ENCODE assay signal across 17 cellular contexts in the genomic region with DNA sequence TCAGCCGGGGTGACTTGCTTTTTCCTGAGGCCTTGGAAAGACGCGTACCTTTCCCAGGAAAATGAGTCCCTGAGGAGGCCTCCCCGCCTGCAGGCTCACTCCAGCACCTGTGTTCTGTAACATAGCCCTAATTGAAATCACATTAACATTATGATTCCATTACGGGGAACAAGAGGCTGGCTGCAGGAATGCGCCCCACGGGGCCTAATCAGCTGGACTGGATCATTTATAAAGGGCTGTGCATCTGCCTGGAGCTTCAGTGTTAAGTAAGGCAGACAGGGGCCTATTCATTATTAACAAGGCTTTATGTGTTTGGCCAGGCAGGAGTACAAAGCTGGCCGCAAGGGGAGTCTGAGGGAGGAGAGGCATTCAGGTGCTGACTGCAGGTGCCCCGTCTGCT.
"Had no signal": no experiment of that assay in that cellular context is flagged by ENCODE, and none has a peak within 500 bp of the region (broad histone marks: within the 10 kb centered on the region; RNA-seq: fewer than 3 reads in every experiment).

No MANE protein-coding gene starts in this region.

- ATAC-seq: activated CD8-positive, alpha-beta T cell treated with anti-CD3 and anti-CD28 coated beads, Interleukin-2, amount 10 ng/mL, durations not matched to agents 7 days and 5 days; gastroesophageal sphincter; naive thymus-derived CD8-positive, alpha-beta T cell; stimulated activated naive B cell treated with anti-CD40 and anti-IgM and Interleukin-4, amounts not matched to agents 10 μg/mL and 1 μg/mL and 100 μg/mL, for 72 hours; upper lobe of right lung had no signal

- H3K9me3 Mint-ChIP-seq: activated T-cell treated with anti-CD3 and anti-CD28 coated beads, Interleukin-2, amount 50 U/mL, for 24 hours; activated T-helper 2 cell treated with anti-CD3 and anti-CD28 coated beads, Interferon-gamma antibody, Interleukin-2, Interleukin-4, amounts not matched to agents 10 μg/mL and 5 μg/mL and 100 μg/mL, durations not matched to agents 14 hours and 24 hours and 36 hours; stimulated activated naive B cell treated with anti-CD40 and anti-IgM and Interleukin-4, amounts not matched to agents 10 μg/mL and 1 μg/mL and 100 μg/mL, for 72 hours had no signal

- H3K36me3 Mint-ChIP-seq: immature natural killer cell; naive thymus-derived CD8-positive, alpha-beta T cell; stimulated activated naive B cell treated with anti-CD40 and anti-IgM and Interleukin-4, amounts not matched to agents 10 μg/mL and 1 μg/mL and 100 μg/mL, for 72 hours had no signal

- H3K27me3 Mint-ChIP-seq: activated naive CD8-positive, alpha-beta T cell treated with anti-CD3 and anti-CD28 coated beads, Interleukin-2, amount 10 ng/mL, durations not matched to agents 7 days and 5 days; activated T-cell treated with anti-CD3 and anti-CD28 coated beads, Interleukin-2, amount 50 U/mL, for 24 hours; naive thymus-derived CD8-positive, alpha-beta T cell had no signal

- H3K4me3 Mint-ChIP-seq: activated CD4-positive, alpha-beta T cell treated with anti-CD3 and anti-CD28 coated beads, Interleukin-2, amount 10 ng/mL, durations not matched to agents 7 days and 5 days; activated CD8-positive, alpha-beta T cell treated with anti-CD3 and anti-CD28 coated beads, Interleukin-2, amount 10 ng/mL, durations not matched to agents 7 days and 5 days; activated naive CD8-positive, alpha-beta T cell treated with anti-CD3 and anti-CD28 coated beads, Interleukin-2, amount 10 ng/mL, durations not matched to agents 7 days and 5 days; activated T-cell treated with anti-CD3 and anti-CD28 coated beads, Interleukin-2, amount 50 U/mL, for 24 hours; dendritic cell treated with granulocyte-macrophage colony-stimulating factor and Interleukin-4, amounts not matched to agents 40 ng/mL and 50 ng/mL, for 4 days; immature natural killer cell; naive thymus-derived CD8-positive, alpha-beta T cell; stimulated activated naive B cell treated with anti-CD40 and anti-IgM and Interleukin-4, amounts not matched to agents 10 μg/mL and 1 μg/mL and 100 μg/mL, for 72 hours had no signal

- DNase-seq: activated CD4-positive, alpha-beta T cell treated with anti-CD3 and anti-CD28 coated beads, Interleukin-2, amount 10 ng/mL, durations not matched to agents 7 days and 5 days; activated CD8-positive, alpha-beta T cell treated with anti-CD3 and anti-CD28 coated beads, Interleukin-2, amount 10 ng/mL, durations not matched to agents 7 days and 5 days; activated naive CD4-positive, alpha-beta T cell treated with Interleukin-2 at 50 U/mL for 16 hours; activated naive CD8-positive, alpha-beta T cell treated with anti-CD3 and anti-CD28 coated beads, Interleukin-2, amount 10 ng/mL, durations not matched to agents 7 days and 5 days; activated T-cell treated with anti-CD3 and anti-CD28 coated beads, Interleukin-2, amount 50 U/mL, for 24 hours; amygdala; effector memory CD4-positive, alpha-beta T cell; immature natural killer cell; kidney glomerular epithelial cell; mesenchymal stem cell; naive thymus-derived CD8-positive, alpha-beta T cell; stimulated activated naive B cell treated with anti-CD40 and anti-IgM and Interleukin-4, amounts not matched to agents 10 μg/mL and 1 μg/mL and 100 μg/mL, for 72 hours; T1000; upper lobe of right lung had no signal

- H3K27ac Mint-ChIP-seq: activated CD4-positive, alpha-beta T cell treated with anti-CD3 and anti-CD28 coated beads, Interleukin-2, amount 10 ng/mL, durations not matched to agents 7 days and 5 days; activated CD8-positive, alpha-beta T cell treated with anti-CD3 and anti-CD28 coated beads, Interleukin-2, amount 10 ng/mL, durations not matched to agents 7 days and 5 days; activated naive CD8-positive, alpha-beta T cell treated with anti-CD3 and anti-CD28 coated beads, Interleukin-2, amount 10 ng/mL, durations not matched to agents 7 days and 5 days; activated T-cell treated with anti-CD3 and anti-CD28 coated beads, Interleukin-2, amount 50 U/mL, for 24 hours; activated T-helper 2 cell treated with anti-CD3 and anti-CD28 coated beads, Interferon-gamma antibody, Interleukin-2, Interleukin-4, amounts not matched to agents 10 μg/mL and 5 μg/mL and 100 μg/mL, durations not matched to agents 14 hours and 24 hours and 36 hours; dendritic cell treated with granulocyte-macrophage colony-stimulating factor and Interleukin-4, amounts not matched to agents 40 ng/mL and 50 ng/mL, for 4 days; immature natural killer cell; stimulated activated naive B cell treated with anti-CD40 and anti-IgM and Interleukin-4, amounts not matched to agents 10 μg/mL and 1 μg/mL and 100 μg/mL, for 72 hours had no signal
